8 cellular contexts compared by ENCODE assay signal in genomic region chr19:47257411-47258169, GRCh38. TPM values are rescaled to one million over a fixed set of nuclear protein-coding genes. Genes with fewer than 3 reads are reported as not detected.
DNase-seq lines count a peak whose midpoint lies in the region; ATAC-seq and TF ChIP-seq lines count a peak whose summit lies in the region.

No MANE protein-coding gene starts in this region.

- peak overlapping the region; percentile 98 for H3K27ac Mint-ChIP-seq in activated CD4-positive, alpha-beta memory T cell treated with anti-CD3 and anti-CD28 coated beads for 36 hours

- TF ChIP-seq CTCF in left ventricle myocardium inferior (IDR thresholded peaks at IDR 0.05; ENCODE audit: borderline replicate concordance): no peak

- peak overlapping the region; percentile 82 to 94 (median 87) for H3K9ac ChIP-seq in skeletal muscle tissue (ENCODE audit: low read depth in 1 of 3, low read length in 3 of 3)

- POLR2A ChIA-PET in activated CD4-positive, alpha-beta memory T cell treated with anti-CD3 and anti-CD28 coated beads for 36 hours (lab: Charles Lee): interaction anchor here (0.6 to 2.6 kb wide), 5 partner anchors 13 to 469 kb away, joined by 3 to 38 read pairs (median 6); partner anchors contain the start of genes INAFM1 and SLC1A5

- H3K27ac ChIP-seq in left ventricle myocardium inferior (replicated peaks) (peak overlapping the region; percentile 96), skeletal muscle tissue (ENCODE audit: low read depth, low read length) (peak overlapping the region; percentile 96)

- H3K36me3 ChIP-seq in left ventricle myocardium inferior: peaks cover 42% of the 10 kb centered on the region
- H3K36me3 ChIP-seq in skeletal muscle tissue (ENCODE audit: control insufficient read depth in 3 of 3, insufficient read depth in 3 of 3, low read length in 3 of 3): peaks cover 34 to 36% (median 34%) of the 10 kb centered on the region in 3 donors

- H3K9me3 Mint-ChIP-seq in activated CD4-positive, alpha-beta memory T cell treated with anti-CD3 and anti-CD28 coated beads for 36 hours: no peaks in the 10 kb centered on the region

- CTCF ChIA-PET in activated CD4-positive, alpha-beta memory T cell treated with anti-CD3 and anti-CD28 coated beads for 36 hours (lab: Charles Lee): interaction anchor here (1.1 to 6.0 kb wide), 4 partner anchors 12 to 227 kb away, joined by 3 to 94 read pairs (median 10); partner anchors contain the start of genes DHX34 and KPTN

- H3K4me1 ChIP-seq in left ventricle myocardium inferior (peaks cover 35% of the 10 kb centered on the region), skeletal muscle tissue (ENCODE audit: control insufficient read depth in 3 of 3, insufficient read depth in 3 of 3, low read length in 3 of 3) (peaks cover 15 to 33% (median 27%) of the 10 kb centered on the region in 3 donors)

- peaks cover 38% of the 10 kb centered on the region for H3K36me3 Mint-ChIP-seq in activated CD4-positive, alpha-beta memory T cell treated with anti-CD3 and anti-CD28 coated beads for 36 hours

- ATAC-seq in GM19035 (IDR thresholded peaks at IDR 0.05; ENCODE audit: unreplicated experiment) (no peak), left lobe of liver (no peak)

- H3K4me3 ChIP-seq in left ventricle myocardium inferior (peak overlapping the region; percentile 75), skeletal muscle tissue (ENCODE audit: low read length in 3 of 3) (peak overlapping the region; percentile 79 to 80 (median 80))

- no peaks in the 10 kb centered on the region for H3K27me3 Mint-ChIP-seq in activated CD4-positive, alpha-beta memory T cell treated with anti-CD3 and anti-CD28 coated beads for 36 hours

- H3K4me1 Mint-ChIP-seq in activated CD4-positive, alpha-beta memory T cell treated with anti-CD3 and anti-CD28 coated beads for 36 hours (ENCODE audit: low read depth): peaks cover 34% of the 10 kb centered on the region

- intact Hi-C loops in activated CD4-positive, alpha-beta memory T cell treated with anti-CD3 and anti-CD28 coated beads for 36 hours (cut with micrococcal nuclease): loop anchor here (1.0 to 5.0 kb wide), 3 partner anchors 17 to 541 kb away; partner anchors contain the start of genes BICRA, INAFM1 and PRKD2
- intact Hi-C loops in left ventricle myocardium inferior (cut with micrococcal nuclease): no loop called here

- H3K9me3 ChIP-seq in left ventricle myocardium inferior (replicated peaks) (no peaks in the 10 kb centered on the region), skeletal muscle tissue (ENCODE audit: control insufficient read depth in 3 of 3, low read length in 3 of 3) (no peaks in the 10 kb centered on the region)

- peak overlapping the region; percentile 90 for H3K4me3 Mint-ChIP-seq in activated CD4-positive, alpha-beta memory T cell treated with anti-CD3 and anti-CD28 coated beads for 36 hours

- peak; percentile 52 for DNase-seq in NCI-H748 (lab: John Stamatoyannopoulos, UW; ENCODE audit: unreplicated experiment)
- no peak for DNase-seq in NCI-H748 treated with DMSO at 0.1 percent for 48 hours (lab: John Stamatoyannopoulos, UW)
- DNase-seq in activated CD4-positive, alpha-beta memory T cell treated with anti-CD3 and anti-CD28 coated beads for 36 hours: no peak
- DNase-seq in left ventricle myocardium inferior: no peak
- DNase-seq in SKM-1 treated with dmso at 0.1 percent for 144 hours (lab: John Stamatoyannopoulos, UW; ENCODE audit: unreplicated experiment): no peak
- DNase-seq in left lobe of liver (ENCODE audit: low spot score): no peak

- no peaks in the 10 kb centered on the region for H3K27me3 ChIP-seq in left ventricle myocardium inferior (ENCODE audit: low read depth)
- H3K27me3 ChIP-seq in skeletal muscle tissue (ENCODE audit: control insufficient read depth in 3 of 3, insufficient read depth in 3 of 3, low read length in 3 of 3): no peaks in the 10 kb centered on the region

RNA-seq across cellular contexts. Expression of gene CCDC9, which starts 1.3 kb away (rescaled TPM):
- total RNA-seq in activated CD4-positive, alpha-beta memory T cell treated with anti-CD3 and anti-CD28 coated beads for 36 hours: 10 to 100 TPM; 32.7 to 39.1 TPM
- 21.6 TPM for total RNA-seq in left ventricle myocardium inferior
- total RNA-seq in skeletal muscle tissue: 4.2 TPM
- 10.4 TPM for total RNA-seq in left lobe of liver

RNA-seq across cellular contexts. Expression of gene INAFM1, which starts 17.1 kb away (rescaled TPM):
- 10 to 100 TPM; 12.4 to 13.7 TPM for total RNA-seq in activated CD4-positive, alpha-beta memory T cell treated with anti-CD3 and anti-CD28 coated beads for 36 hours
- total RNA-seq in left ventricle myocardium inferior (12.2 TPM), skeletal muscle tissue (1.6 TPM), left lobe of liver (5.6 TPM)

RNA-seq across cellular contexts. Expression of gene BBC3, which starts 26.6 kb away (rescaled TPM):
- total RNA-seq in activated CD4-positive, alpha-beta memory T cell treated with anti-CD3 and anti-CD28 coated beads for 36 hours: 10 to 100 TPM; 13.8 to 14.6 TPM
- 3.9 TPM for total RNA-seq in left ventricle myocardium inferior
- total RNA-seq in skeletal muscle tissue: 2.6 TPM
- total RNA-seq in left lobe of liver: 2.7 TPM

RNA-seq across cellular contexts. Expression of gene C5AR1, which starts 52.1 kb away (rescaled TPM):
- under 1 TPM in 1 of 2 experiments, not detected in 1; 0.48 TPM for total RNA-seq in activated CD4-positive, alpha-beta memory T cell treated with anti-CD3 and anti-CD28 coated beads for 36 hours
- 3.9 TPM for total RNA-seq in left ventricle myocardium inferior
- 1.0 TPM for total RNA-seq in skeletal muscle tissue
- 6.2 TPM for total RNA-seq in left lobe of liver
